In genomic region chr1:212973426-212973825, GRCh38 we compare ENCODE assay signal across 1 cellular context.
TF ChIP-seq lines count a peak whose summit lies in the region.

No MANE protein-coding gene starts in this region.

TF ChIP-seq in H1, 55 proteins besides CTCF, POLR2A, EP300 and RAD21:
- 0 out of 2 replicates have a peak, but pooled peaks have one; percentile 19 for TF ChIP-seq POLR2AphosphoS5 (IDR thresholded peaks at IDR 0.05; ENCODE audit: low read depth, low read length)
- TF ChIP-seq USF2 (IDR thresholded peaks at IDR 0.05; ENCODE audit: low read length), result no peak
